ENCODE assay signal across 27 cellular contexts in the genomic region with DNA sequence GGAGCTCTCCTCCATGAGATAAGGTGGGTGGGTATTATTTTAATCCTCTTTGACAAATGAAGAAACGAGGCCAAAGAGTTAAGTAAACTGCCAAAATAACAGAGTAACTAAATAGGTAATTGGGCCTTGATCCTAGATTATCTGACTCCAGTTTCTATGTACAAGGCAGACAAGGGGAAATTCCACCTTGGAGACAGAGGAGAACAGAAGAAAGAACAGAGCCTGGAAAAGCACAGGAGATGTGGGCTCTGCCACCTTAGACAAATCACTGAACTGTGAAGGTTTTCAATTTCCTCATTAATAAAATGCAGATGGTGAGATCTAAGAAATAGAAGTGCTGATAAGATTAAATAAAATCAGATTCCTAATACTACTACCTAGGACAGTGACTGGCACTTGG.
"Had no signal": no experiment of that assay in that cellular context is flagged by ENCODE, and none has a peak within 500 bp of the region (broad histone marks: within the 10 kb centered on the region; RNA-seq: fewer than 3 reads in every experiment).

No MANE protein-coding gene starts in this region.

- FAIRE-seq: small intestine had no signal

- H3K9ac ChIP-seq: neural progenitor cell, parathyroid adenoma had no signal

- H3K4me1 Mint-ChIP-seq: stimulated activated effector memory CD8-positive, alpha-beta T cell treated with anti-CD3 and anti-CD28 coated beads, Interleukin-12 subunit alpha, Interleukin-12 subunit beta, amount 100 ng/mL, for 72 hours had no signal

- H3K27ac ChIP-seq: neural progenitor cell, ovary, parathyroid adenoma, psoas muscle, sigmoid colon, stomach, thoracic aorta, thyroid gland, tibial nerve, upper lobe of left lung had no signal

- H2AFZ ChIP-seq: neural progenitor cell, parathyroid adenoma had no signal

- H3K4me2 ChIP-seq: neural progenitor cell had no signal

- H3K36me3 ChIP-seq: neural progenitor cell, ovary, right lobe of liver, sigmoid colon, stomach, thoracic aorta, thyroid gland, tibial nerve, upper lobe of left lung, uterus had no signal

- ATAC-seq: naive thymus-derived CD8-positive, alpha-beta T cell; natural killer cell treated with Interleukin-12 subunit alpha and Interleukin-12 subunit beta and Interleukin-15 and Interleukin-18, amount 100 ng/mL, for 72 hours; psoas muscle; right cardiac atrium; stimulated activated effector memory CD8-positive, alpha-beta T cell treated with anti-CD3 and anti-CD28 coated beads, Interleukin-12 subunit alpha, Interleukin-12 subunit beta, amount 100 ng/mL, for 72 hours; stimulated activated naive B cell treated with anti-CD40 and anti-IgM and Interleukin-4, amounts not matched to agents 10 μg/mL and 1 μg/mL and 100 μg/mL, for 72 hours had no signal

- H3K27me3 ChIP-seq: neural progenitor cell, ovary, right lobe of liver, sigmoid colon, stomach, thyroid gland, tibial nerve, upper lobe of left lung, uterus had no signal

- H3K36me3 Mint-ChIP-seq: naive thymus-derived CD8-positive, alpha-beta T cell; neural progenitor cell; stimulated activated effector memory CD8-positive, alpha-beta T cell treated with anti-CD3 and anti-CD28 coated beads, Interleukin-12 subunit alpha, Interleukin-12 subunit beta, amount 100 ng/mL, for 72 hours had no signal

- H3K9me3 ChIP-seq: ovary, psoas muscle, right lobe of liver, thyroid gland, upper lobe of left lung had no signal

- DNase-seq: naive thymus-derived CD8-positive, alpha-beta T cell; occipital lobe; ovary; posterior cingulate gyrus; psoas muscle; right cardiac atrium; right lobe of liver; sigmoid colon; small intestine; stimulated activated CD4-positive, alpha-beta T cell treated with anti-CD3 and anti-CD28 coated beads, Interleukin-15, amount 100 ng/mL, for 24 hours; stimulated activated CD4-positive, alpha-beta T cell treated with anti-CD3 and anti-CD28 coated beads, Interleukin-2, amount 100 ng/mL, for 24 hours; stimulated activated CD4-positive, alpha-beta T cell treated with anti-CD3 and anti-CD28 coated beads, Interleukin-2, amount 100 ng/mL, for 48 hours; stimulated activated CD4-positive, alpha-beta T cell treated with anti-CD3 and anti-CD28 coated beads, Interleukin-4, amount 100 ng/mL, for 24 hours; stimulated activated naive B cell treated with anti-CD40 and anti-IgM and Interleukin-4, amounts not matched to agents 10 μg/mL and 1 μg/mL and 100 μg/mL, for 72 hours; stimulated activated naive CD4-positive, alpha-beta T cell treated with Interleukin-2 at 50 U/mL for 16 hours; stomach; thyroid gland; trophoblast cell; upper lobe of left lung; uterus had no signal

- H3K9me3 Mint-ChIP-seq: naive thymus-derived CD8-positive, alpha-beta T cell; natural killer cell treated with Interleukin-12 subunit alpha and Interleukin-12 subunit beta and Interleukin-15 and Interleukin-18, amount 100 ng/mL, for 72 hours; stimulated activated effector memory CD8-positive, alpha-beta T cell treated with anti-CD3 and anti-CD28 coated beads, Interleukin-12 subunit alpha, Interleukin-12 subunit beta, amount 100 ng/mL, for 72 hours; stimulated activated naive CD8-positive, alpha-beta T cell treated with anti-CD3 and anti-CD28 coated beads, Interleukin-15, Interleukin-2, amounts not matched to agents 100 ng/mL and 50 ng/mL, for 24 hours had no signal

- H3K4me3 Mint-ChIP-seq: naive thymus-derived CD8-positive, alpha-beta T cell; natural killer cell treated with Interleukin-12 subunit alpha and Interleukin-12 subunit beta and Interleukin-15 and Interleukin-18, amount 100 ng/mL, for 72 hours; neural progenitor cell; stimulated activated effector memory CD8-positive, alpha-beta T cell treated with anti-CD3 and anti-CD28 coated beads, Interleukin-12 subunit alpha, Interleukin-12 subunit beta, amount 100 ng/mL, for 72 hours; stimulated activated naive B cell treated with anti-CD40 and anti-IgM and Interleukin-4, amounts not matched to agents 10 μg/mL and 1 μg/mL and 100 μg/mL, for 72 hours; stimulated activated naive CD8-positive, alpha-beta T cell treated with anti-CD3 and anti-CD28 coated beads, Interleukin-15, Interleukin-2, amounts not matched to agents 100 ng/mL and 50 ng/mL, for 24 hours had no signal

- H3K79me2 ChIP-seq: parathyroid adenoma had no signal

- H3K4me1 ChIP-seq: parathyroid adenoma, psoas muscle, stomach, thyroid gland, tibial nerve, upper lobe of left lung, uterus had no signal

- H3K27ac Mint-ChIP-seq: natural killer cell treated with Interleukin-12 subunit alpha and Interleukin-12 subunit beta and Interleukin-15 and Interleukin-18, amount 100 ng/mL, for 72 hours; neural progenitor cell; stimulated activated effector memory CD8-positive, alpha-beta T cell treated with anti-CD3 and anti-CD28 coated beads, Interleukin-12 subunit alpha, Interleukin-12 subunit beta, amount 100 ng/mL, for 72 hours; stimulated activated naive B cell treated with anti-CD40 and anti-IgM and Interleukin-4, amounts not matched to agents 10 μg/mL and 1 μg/mL and 100 μg/mL, for 72 hours; stimulated activated naive CD8-positive, alpha-beta T cell treated with anti-CD3 and anti-CD28 coated beads, Interleukin-15, Interleukin-2, amounts not matched to agents 100 ng/mL and 50 ng/mL, for 24 hours had no signal

- H3K4me3 ChIP-seq: neural progenitor cell, ovary, psoas muscle, right lobe of liver, sigmoid colon, stomach, thoracic aorta, thyroid gland, tibial nerve, upper lobe of left lung had no signal
